In genomic region chr12:59067068-59067467, GRCh38 we compare ENCODE assay signal across 11 cellular contexts.
A peak's percentile ranks its signal among the peaks of the same experiment; 100 is the strongest.
DNase-seq lines count a peak whose midpoint lies in the region; ATAC-seq, FAIRE-seq and TF ChIP-seq lines count a peak whose summit lies in the region.
"Had no signal": no experiment of that assay in that cellular context is flagged by ENCODE, and none has a peak within 500 bp of the region (broad histone marks: within the 10 kb centered on the region; RNA-seq: fewer than 3 reads in every experiment).

No MANE protein-coding gene starts in this region.

- no peak overlapping the region for H4K5ac ChIP-seq in H1 (ENCODE audit: insufficient read length, low read depth, low read length)

- WGBS in H1 (ENCODE audit: extremely low coverage in 1 of 2, insufficient coverage in 1 of 2, insufficient read length in 1 of 2, insufficient replicate concordance in 2 of 2, low coverage in 1 of 2, low lambda C conversion rate in 2 of 2, missing lambda C conversion rate in 1 of 2), 2 experiments: 89% methylated on average over 2 of the region's 2 CpGs; no CpG with 5 or more reads in 1 of the 2 experiments

- no peak overlapping the region for H4K91ac ChIP-seq in H1 (replicated peaks; ENCODE audit: insufficient read length, low read length)

- H3K27me3 Mint-ChIP-seq in neural progenitor cell (ENCODE audit: insufficient read depth, low read depth): no peaks in the 10 kb centered on the region
- H3K27me3 Mint-ChIP-seq in naive thymus-derived CD8-positive, alpha-beta T cell: peaks cover 0 to 7% (median 1%) of the 10 kb centered on the region in 5 donors

- no peak overlapping the region for H3K23ac ChIP-seq in H1 (ENCODE audit: insufficient read length)

- H2AFZ ChIP-seq in H1 (ENCODE audit: low read length) (no peak overlapping the region), neural progenitor cell (replicated peaks) (no peak overlapping the region)

- peak; percentile 13 for FAIRE-seq in H1 (lab: Jason Lieb, UNC)

- TF ChIP-seq RAD21 in H1 (IDR thresholded peaks at IDR 0.05 in 1 of 2, conservative IDR thresholded peaks at IDR 0.05 in 1 of 2; ENCODE audit: low read depth in 2 of 2, low read length in 2 of 2): no peak

- TF ChIP-seq CTCF in H1 (IDR thresholded peaks at IDR 0.05; ENCODE audit: control extremely low read depth in 1 of 3, insufficient read depth in 1 of 3, low read depth in 1 of 3, low read length in 3 of 3) (no peak), neural progenitor cell (IDR thresholded peaks at IDR 0.05) (no peak)

- ATAC-seq in GM18505 (IDR thresholded peaks at IDR 0.05; ENCODE audit: unreplicated experiment) (peak; percentile 67), HG02763 (IDR thresholded peaks at IDR 0.05; ENCODE audit: unreplicated experiment) (no peak), GM18907 (IDR thresholded peaks at IDR 0.05; ENCODE audit: unreplicated experiment) (no peak)
- ATAC-seq in naive thymus-derived CD8-positive, alpha-beta T cell: no peak

- H3K23me2 ChIP-seq in H1 (ENCODE audit: low read depth, low read length): no peaks in the 10 kb centered on the region

- H2BK120ac ChIP-seq in H1 (replicated peaks; ENCODE audit: low read depth, low read length): no peak overlapping the region

- H3K4me3 ChIP-seq in H1 (ENCODE audit: extremely low read depth in 1 of 4, insufficient read depth in 2 of 4, low read depth in 3 of 4, low read length in 4 of 4) (no peak overlapping the region), neural progenitor cell (no peak overlapping the region)
- H3K4me3 ChIP-seq: upper lobe of left lung had no signal

- H2BK15ac ChIP-seq in H1 (ENCODE audit: low read length): no peak overlapping the region

- H3K14ac ChIP-seq in H1 (ENCODE audit: insufficient read length): no peak overlapping the region

- no peaks in the 10 kb centered on the region for H3K79me1 ChIP-seq in H1 (ENCODE audit: low read depth, low read length)

- H3K4me2 ChIP-seq in H1 (ENCODE audit: insufficient read depth in 1 of 2, low read depth in 2 of 2, low read length in 2 of 2): no peak overlapping the region
- H3K4me2 ChIP-seq in neural progenitor cell: no peak overlapping the region

- no peak overlapping the region for H2BK20ac ChIP-seq in H1 (ENCODE audit: low read length)

- H3K18ac ChIP-seq in H1 (ENCODE audit: extremely low read depth, low read length): no peak overlapping the region

- H2BK5ac ChIP-seq in H1 (ENCODE audit: low read depth, low read length): no peak overlapping the region

- peaks cover 41% of the 10 kb centered on the region for H3K4me1 Mint-ChIP-seq in neural progenitor cell
- H3K4me1 Mint-ChIP-seq in naive thymus-derived CD8-positive, alpha-beta T cell: no peaks in the 10 kb centered on the region

- peak overlapping the region; percentile 55 for H3K27ac Mint-ChIP-seq in neural progenitor cell
- H3K27ac Mint-ChIP-seq in naive thymus-derived CD8-positive, alpha-beta T cell: no peak overlapping the region

- H3K27me3 ChIP-seq in H1 (replicated peaks in 1 of 4; ENCODE audit: control insufficient read depth in 3 of 4, extremely low read depth in 1 of 4, insufficient read depth in 3 of 4, low read length in 3 of 4): no peaks in the 10 kb centered on the region
- no peaks in the 10 kb centered on the region for H3K27me3 ChIP-seq in neural progenitor cell
- H3K27me3 ChIP-seq: upper lobe of left lung had no signal

- no peaks in the 10 kb centered on the region for H4K20me1 ChIP-seq in H1 (replicated peaks in 1 of 2; ENCODE audit: control insufficient read depth in 1 of 2, insufficient read depth in 2 of 2, low read length in 2 of 2)
- H4K20me1 ChIP-seq in neural progenitor cell (ENCODE audit: low read depth): no peaks in the 10 kb centered on the region

- TF ChIP-seq POLR2A in GM18505 (IDR thresholded peaks at IDR 0.05; ENCODE audit: borderline replicate concordance, extremely low read depth, insufficient read depth, insufficient read length) (no peak), H1 (IDR thresholded peaks at IDR 0.05; ENCODE audit: control extremely low read depth in 1 of 2, low read depth in 2 of 2, low read length in 2 of 2) (no peak)

- H3K36me3 Mint-ChIP-seq in neural progenitor cell: no peaks in the 10 kb centered on the region
- no peaks in the 10 kb centered on the region for H3K36me3 Mint-ChIP-seq in naive thymus-derived CD8-positive, alpha-beta T cell

- no peak overlapping the region for H3K4me3 Mint-ChIP-seq in neural progenitor cell
- no peak overlapping the region for H3K4me3 Mint-ChIP-seq in naive thymus-derived CD8-positive, alpha-beta T cell

- H3K9ac ChIP-seq in H1 (replicated peaks in 1 of 4; ENCODE audit: extremely low read depth in 1 of 4, low read depth in 3 of 4, low read length in 3 of 4) (no peak overlapping the region), neural progenitor cell (no peak overlapping the region)

- CTCF ChIA-PET in H1 (lab: Charles Lee; ENCODE audit: partially characterized antibody): interaction anchor here (0.9 to 1.8 kb wide), 5 partner anchors 8 to 83 kb away, joined by 3 to 8 read pairs (median 4); no protein-coding TSS in a partner anchor

- no peak for TF ChIP-seq EP300 in H1 (IDR thresholded peaks at IDR 0.05; ENCODE audit: borderline replicate concordance in 1 of 2, low read depth in 2 of 2, low read length in 2 of 2)

- H3K56ac ChIP-seq in H1 (replicated peaks; ENCODE audit: insufficient read length, low read depth, low read length): no peak overlapping the region

- H2AK5ac ChIP-seq in H1 (ENCODE audit: low read depth, low read length): no peak overlapping the region

- no peak overlapping the region for H2BK12ac ChIP-seq in H1 (ENCODE audit: low read depth, low read length)

- DNase-seq in NCI-H1417 treated with DMSO at 0.1 percent for 48 hours (lab: John Stamatoyannopoulos, UW) (peak; percentile 46), H1 (ENCODE audit: low read depth in 1 of 2, low spot score in 2 of 2) (no peak), neural progenitor cell (ENCODE audit: low spot score) (no peak), NK-92 (lab: John Stamatoyannopoulos, UW; ENCODE audit: unreplicated experiment) (no peak)
- DNase-seq in naive thymus-derived CD8-positive, alpha-beta T cell: no peak
- DNase-seq: activated naive CD4-positive, alpha-beta T cell treated with Interleukin-2 at 50 U/mL for 16 hours; stimulated activated CD4-positive, alpha-beta T cell treated with anti-CD3 and anti-CD28 coated beads, Interleukin-12 subunit alpha, Interleukin-12 subunit beta, amount 100 ng/mL, for 4 hours; upper lobe of left lung had no signal

- POLR2A ChIA-PET in H1 (lab: Charles Lee; ENCODE audit: partially characterized antibody): no interaction called here
- POLR2A ChIA-PET in naive thymus-derived CD8-positive, alpha-beta T cell (lab: Charles Lee): no interaction called here

- no peaks in the 10 kb centered on the region for H3K79me2 ChIP-seq in H1 (ENCODE audit: control insufficient read depth in 1 of 2, insufficient read depth in 2 of 2, low read length in 2 of 2)
- H3K79me2 ChIP-seq in neural progenitor cell (ENCODE audit: low read depth): no peaks in the 10 kb centered on the region

- H3K27ac ChIP-seq in H1 (ENCODE audit: low read depth, low read length) (no peak overlapping the region), neural progenitor cell (no peak overlapping the region)
- H3K27ac ChIP-seq: upper lobe of left lung had no signal

- no peaks in the 10 kb centered on the region for H3K36me3 ChIP-seq in H1 (ENCODE audit: control insufficient read depth in 2 of 4, insufficient read depth in 4 of 4, low read length in 3 of 4)
- no peaks in the 10 kb centered on the region for H3K36me3 ChIP-seq in neural progenitor cell
- H3K36me3 ChIP-seq: upper lobe of left lung had no signal

- H3K9me3 ChIP-seq in H1 (ENCODE audit: insufficient read depth in 2 of 2, low read depth in 1 of 2, low read length in 1 of 2) (no peaks in the 10 kb centered on the region), neural progenitor cell (ENCODE audit: low read depth) (no peaks in the 10 kb centered on the region)
- H3K9me3 ChIP-seq: upper lobe of left lung had no signal

- no peak overlapping the region for H3K4ac ChIP-seq in H1 (replicated peaks; ENCODE audit: insufficient read length, low read depth, low read length)

- H3F3A ChIP-seq in neural progenitor cell (ENCODE audit: low read depth): no peaks in the 10 kb centered on the region

- no peaks in the 10 kb centered on the region for H3K9me3 Mint-ChIP-seq in neural progenitor cell
- H3K9me3 Mint-ChIP-seq in naive thymus-derived CD8-positive, alpha-beta T cell: peaks cover 0 to 5% (median 0%) of the 10 kb centered on the region in 9 donors

- no peak overlapping the region for H4K8ac ChIP-seq in H1 (ENCODE audit: extremely low read depth, insufficient read depth, low read length)

- no peaks in the 10 kb centered on the region for H3K4me1 ChIP-seq in H1 (replicated peaks in 1 of 4; ENCODE audit: control insufficient read depth in 3 of 4, insufficient read depth in 4 of 4, low read length in 3 of 4)
- peaks cover 18% of the 10 kb centered on the region for H3K4me1 ChIP-seq in neural progenitor cell

TF ChIP-seq in H1, 55 proteins besides CTCF, POLR2A, EP300 and RAD21 (continues in another document):
- TF ChIP-seq BACH1 (IDR thresholded peaks at IDR 0.05; ENCODE audit: low read length): no peak
- TF ChIP-seq KDM5A (IDR thresholded peaks at IDR 0.05; ENCODE audit: low read length): no peak
- no peak for TF ChIP-seq POU5F1 (IDR thresholded peaks at IDR 0.05; ENCODE audit: low read depth, low read length)
- TF ChIP-seq SP1 (IDR thresholded peaks at IDR 0.05; ENCODE audit: low read depth, low read length): no peak
- TF ChIP-seq EGR1 (IDR thresholded peaks at IDR 0.05; ENCODE audit: borderline replicate concordance, low read depth, low read length): no peak
- no peak for TF ChIP-seq MAX (IDR thresholded peaks at IDR 0.05)
- no peak for TF ChIP-seq CHD1 (IDR thresholded peaks at IDR 0.05; ENCODE audit: low read depth, low read length)
- TF ChIP-seq ZNF274 (IDR thresholded peaks at IDR 0.05; ENCODE audit: borderline replicate concordance, extremely low read depth, low read length): no peak
- TF ChIP-seq FOSL1 (IDR thresholded peaks at IDR 0.05; ENCODE audit: insufficient read depth, low read depth, low read length): no peak
- no peak for TF ChIP-seq HDAC2 (IDR thresholded peaks at IDR 0.05; ENCODE audit: borderline replicate concordance in 1 of 2, low read depth in 2 of 2, low read length in 2 of 2)
- TF ChIP-seq NANOG (IDR thresholded peaks at IDR 0.05; ENCODE audit: insufficient read depth, low read depth, low read length, poor library complexity, severe bottlenecking): no peak
- TF ChIP-seq TAF7 (optimal IDR thresholded peaks at IDR 0.05; ENCODE audit: borderline replicate concordance, low read depth, low read length): no peak
- no peak for TF ChIP-seq CEBPB (IDR thresholded peaks at IDR 0.05; ENCODE audit: low read depth, low read length)
- no peak for TF ChIP-seq TCF12 (IDR thresholded peaks at IDR 0.05; ENCODE audit: low read depth, low read length)
- no peak for TF ChIP-seq RNF2 (IDR thresholded peaks at IDR 0.05; ENCODE audit: borderline replicate concordance, low read depth, low read length, missing control alignments, poor library complexity, severe bottlenecking)
